Comparison of ENCODE assay signal across 1 cellular context in genomic region chr15:67878647-67879293, GRCh38.
A peak's percentile ranks its signal among the peaks of the same experiment; 100 is the strongest.
TF ChIP-seq lines count a peak whose summit lies in the region.

No MANE protein-coding gene starts in this region.

TF ChIP-seq in K562, 482 proteins besides CTCF, POLR2A, EP300 and RAD21 (continued from another document):
- peak; percentile 74 for TF ChIP-seq MGA (IDR thresholded peaks at IDR 0.05)
- peak; percentile 82 for TF ChIP-seq MYC (IDR thresholded peaks at IDR 0.05; ENCODE audit: low read depth, low read length)
- TF ChIP-seq MYC (CRISPR knock-in tag; IDR thresholded peaks at IDR 0.05; ENCODE audit: borderline replicate concordance, low read depth), result no peak
